In genomic region chr17:39027440-39028035, GRCh38 we compare ENCODE assay signal across 9 cellular contexts.
A peak's percentile ranks its signal among the peaks of the same experiment; 100 is the strongest.
DNase-seq lines count a peak whose midpoint lies in the region; ATAC-seq and TF ChIP-seq lines count a peak whose summit lies in the region.
"Had no signal": no experiment of that assay in that cellular context is flagged by ENCODE, and none has a peak within 500 bp of the region (broad histone marks: within the 10 kb centered on the region; RNA-seq: fewer than 3 reads in every experiment).

No MANE protein-coding gene starts in this region.

- H3K9me3 ChIP-seq in naive thymus-derived CD4-positive, alpha-beta T cell (ENCODE audit: control insufficient read depth in 2 of 3, low read length in 3 of 3), result no peaks in the 10 kb centered on the region
- no peaks in the 10 kb centered on the region for H3K9me3 ChIP-seq in spleen
- H3K9me3 ChIP-seq: BLaER1 treated with 17β-estradiol and CSF1 and Interleukin-3, amounts not matched to agents 10 nM and 100 nM had no signal

- H3K4me3 Mint-ChIP-seq in stimulated activated naive CD8-positive, alpha-beta T cell treated with anti-CD3 and anti-CD28 coated beads, Interleukin-15, amount 100 ng/mL, for 72 hours, result peak overlapping the region; percentile 24 to 69
- peak overlapping the region in 9 of 10 donors; percentile 58 to 79 (median 65) for H3K4me3 Mint-ChIP-seq in naive thymus-derived CD4-positive, alpha-beta T cell
- H3K4me3 Mint-ChIP-seq in stimulated activated effector memory CD8-positive, alpha-beta T cell treated with anti-CD3 and anti-CD28 coated beads, Interleukin-12 subunit alpha, Interleukin-12 subunit beta, amount 100 ng/mL, for 72 hours, result no peak overlapping the region

- ATAC-seq in stimulated activated naive CD8-positive, alpha-beta T cell treated with anti-CD3 and anti-CD28 coated beads, Interleukin-15, amount 100 ng/mL, for 72 hours, result no peak
- no peak for ATAC-seq in stimulated activated naive CD8-positive, alpha-beta T cell treated with anti-CD3 and anti-CD28 coated beads, Interleukin-15, Interleukin-2, amounts not matched to agents 100 U/mL and 50 U/mL, for 24 hours
- ATAC-seq in naive thymus-derived CD4-positive, alpha-beta T cell, result no peak
- no peak for ATAC-seq in stimulated activated effector memory CD8-positive, alpha-beta T cell treated with anti-CD3 and anti-CD28 coated beads, Interleukin-12 subunit alpha, Interleukin-12 subunit beta, amount 100 ng/mL, for 72 hours

- no peak for TF ChIP-seq CTCF in fibroblast of mammary gland (conservative IDR thresholded peaks at IDR 0.05; ENCODE audit: control insufficient read depth, insufficient read depth, low read depth, low read length)
- TF ChIP-seq CTCF in spleen (IDR thresholded peaks at IDR 0.05 in 8 of 11, conservative IDR thresholded peaks at IDR 0.05 in 3 of 11), result no peak

- peaks cover 39% of the 10 kb centered on the region for H3K27me3 Mint-ChIP-seq in stimulated activated naive CD8-positive, alpha-beta T cell treated with anti-CD3 and anti-CD28 coated beads, Interleukin-15, amount 100 ng/mL, for 72 hours
- H3K27me3 Mint-ChIP-seq in naive thymus-derived CD4-positive, alpha-beta T cell, result peaks cover 0 to 31% (median 5%) of the 10 kb centered on the region in 5 donors

- H3K9me3 Mint-ChIP-seq in stimulated activated naive CD8-positive, alpha-beta T cell treated with anti-CD3 and anti-CD28 coated beads, Interleukin-15, amount 100 ng/mL, for 72 hours, result no peaks in the 10 kb centered on the region
- no peaks in the 10 kb centered on the region for H3K9me3 Mint-ChIP-seq in naive thymus-derived CD4-positive, alpha-beta T cell
- H3K9me3 Mint-ChIP-seq in stimulated activated effector memory CD8-positive, alpha-beta T cell treated with anti-CD3 and anti-CD28 coated beads, Interleukin-12 subunit alpha, Interleukin-12 subunit beta, amount 100 ng/mL, for 72 hours, result no peaks in the 10 kb centered on the region

- H3K27ac Mint-ChIP-seq in stimulated activated naive CD8-positive, alpha-beta T cell treated with anti-CD3 and anti-CD28 coated beads, Interleukin-15, amount 100 ng/mL, for 72 hours, result no peak overlapping the region
- H3K27ac Mint-ChIP-seq in naive thymus-derived CD4-positive, alpha-beta T cell, result peak overlapping the region in 1 of 9 donors; percentile 59
- H3K27ac Mint-ChIP-seq in stimulated activated effector memory CD8-positive, alpha-beta T cell treated with anti-CD3 and anti-CD28 coated beads, Interleukin-12 subunit alpha, Interleukin-12 subunit beta, amount 100 ng/mL, for 72 hours, result no peak overlapping the region

- H3K27ac ChIP-seq in naive thymus-derived CD4-positive, alpha-beta T cell (ENCODE audit: low read depth, low read length), result no peak overlapping the region
- no peak overlapping the region for H3K27ac ChIP-seq in spleen
- H3K27ac ChIP-seq: BLaER1 treated with 17β-estradiol and CSF1 and Interleukin-3, amounts not matched to agents 10 nM and 100 nM had no signal

- no peak for DNase-seq in stimulated activated naive CD8-positive, alpha-beta T cell treated with anti-CD3 and anti-CD28 coated beads, Interleukin-15, amount 100 ng/mL, for 72 hours
- no peak for DNase-seq in stimulated activated naive CD8-positive, alpha-beta T cell treated with anti-CD3 and anti-CD28 coated beads, Interleukin-15, Interleukin-2, amounts not matched to agents 100 U/mL and 50 U/mL, for 24 hours
- DNase-seq in fibroblast of mammary gland (ENCODE audit: low read depth), result no peak
- no peak for DNase-seq in naive thymus-derived CD4-positive, alpha-beta T cell
- no peak for DNase-seq in stimulated activated effector memory CD8-positive, alpha-beta T cell treated with anti-CD3 and anti-CD28 coated beads, Interleukin-12 subunit alpha, Interleukin-12 subunit beta, amount 100 ng/mL, for 72 hours (ENCODE audit: low spot score in 2 of 2)
- no peak for DNase-seq in T-helper 9 cell
- no peak for DNase-seq in activated CD8-positive, alpha-beta memory T cell treated with anti-CD3 and anti-CD28 coated beads for 24 hours
- no peak for DNase-seq in spleen

- 40 to 67% (median 45%) methylated on average over 12 to 22 of the region's 22 CpGs for WGBS in spleen, 5 donors

- no peaks in the 10 kb centered on the region for H3K36me3 Mint-ChIP-seq in naive thymus-derived CD4-positive, alpha-beta T cell
- no peaks in the 10 kb centered on the region for H3K36me3 Mint-ChIP-seq in stimulated activated effector memory CD8-positive, alpha-beta T cell treated with anti-CD3 and anti-CD28 coated beads, Interleukin-12 subunit alpha, Interleukin-12 subunit beta, amount 100 ng/mL, for 72 hours

- H3K4me1 ChIP-seq in naive thymus-derived CD4-positive, alpha-beta T cell (ENCODE audit: control insufficient read depth in 2 of 2, insufficient read depth in 2 of 2, low read length in 2 of 2), result peaks cover 0 to 3% of the 10 kb centered on the region in 2 donors
- H3K4me1 ChIP-seq in spleen, result peaks cover 0 to 14% (median 9%) of the 10 kb centered on the region in 6 donors

- CTCF ChIA-PET in naive thymus-derived CD4-positive, alpha-beta T cell (lab: Charles Lee), result no interaction called here

- H3K36me3 ChIP-seq in naive thymus-derived CD4-positive, alpha-beta T cell (ENCODE audit: control insufficient read depth in 2 of 3, insufficient read depth in 3 of 3, low read length in 3 of 3), result no peaks in the 10 kb centered on the region
- H3K36me3 ChIP-seq in spleen, result no peaks in the 10 kb centered on the region
- H3K36me3 ChIP-seq: BLaER1 treated with 17β-estradiol and CSF1 and Interleukin-3, amounts not matched to agents 10 nM and 100 nM had no signal

- H3K4me1 Mint-ChIP-seq in stimulated activated naive CD8-positive, alpha-beta T cell treated with anti-CD3 and anti-CD28 coated beads, Interleukin-15, amount 100 ng/mL, for 72 hours, result peaks cover 16% of the 10 kb centered on the region
- peaks cover 3 to 16% (median 6%) of the 10 kb centered on the region in 7 donors for H3K4me1 Mint-ChIP-seq in naive thymus-derived CD4-positive, alpha-beta T cell
- H3K4me1 Mint-ChIP-seq in stimulated activated effector memory CD8-positive, alpha-beta T cell treated with anti-CD3 and anti-CD28 coated beads, Interleukin-12 subunit alpha, Interleukin-12 subunit beta, amount 100 ng/mL, for 72 hours, result no peaks in the 10 kb centered on the region

- no peaks in the 10 kb centered on the region for H3K27me3 ChIP-seq in naive thymus-derived CD4-positive, alpha-beta T cell (ENCODE audit: control insufficient read depth in 2 of 2, insufficient read depth in 2 of 2, low read length in 2 of 2)
- H3K27me3 ChIP-seq in spleen (replicated peaks in 1 of 7), result peaks cover 0 to 44% (median 7%) of the 10 kb centered on the region in 7 donors
- H3K27me3 ChIP-seq: BLaER1 treated with 17β-estradiol and CSF1 and Interleukin-3, amounts not matched to agents 10 nM and 100 nM had no signal

- TF ChIP-seq POLR2A in spleen (IDR thresholded peaks at IDR 0.05), result no peak

- H3K4me3 ChIP-seq in fibroblast of mammary gland (ENCODE audit: control insufficient read depth, low read depth, low read length), result peak overlapping the region; percentile 20
- peak overlapping the region; percentile 14 for H3K4me3 ChIP-seq in naive thymus-derived CD4-positive, alpha-beta T cell (ENCODE audit: low read length)
- H3K4me3 ChIP-seq in spleen, result peak overlapping the region in 4 of 8 donors; percentile 5 to 58 (median 27)
- H3K4me3 ChIP-seq: BLaER1 treated with 17β-estradiol and CSF1 and Interleukin-3, amounts not matched to agents 10 nM and 100 nM had no signal

- intact Hi-C loops in naive thymus-derived CD4-positive, alpha-beta T cell (cut with micrococcal nuclease), result loop anchor here in 1 of 2 donors (1.0 kb wide), 1 partner anchor 9 kb away; no protein-coding TSS in a partner anchor
- intact Hi-C loops in spleen (cut with DNase I; ENCODE audit: low total_unique reads), result no loop called here

- POLR2A ChIA-PET in naive thymus-derived CD4-positive, alpha-beta T cell (lab: Charles Lee), result interaction anchor here (2.3 kb wide), 1 partner anchor 9 kb away, joined by 7 read pairs; no protein-coding TSS in a partner anchor
